ENCODE assay signal across 8 cellular contexts in genomic region chr3:14439501-14440167, GRCh38. TPM values are rescaled to one million over a fixed set of nuclear protein-coding genes. Genes with fewer than 3 reads are reported as not detected.
DNase-seq lines count a peak whose midpoint lies in the region; ATAC-seq, FAIRE-seq and TF ChIP-seq lines count a peak whose summit lies in the region.

No MANE protein-coding gene starts in this region.

- H3K27ac Mint-ChIP-seq in progenitor cell of endocrine pancreas, result peak overlapping the region; percentile 31

- H3K27me3 Mint-ChIP-seq in progenitor cell of endocrine pancreas, result no peaks in the 10 kb centered on the region

- H3K27me3 ChIP-seq in HL-60 (ENCODE audit: insufficient read depth, poor library complexity, severe bottlenecking), result no peaks in the 10 kb centered on the region

- DNase-seq in HL-60 (ENCODE audit: low read depth in 1 of 2, low spot score in 1 of 2) (peak; percentile 63 to 91), NCI-H748 treated with DMSO at 0.1 percent for 48 hours (lab: John Stamatoyannopoulos, UW) (peak; percentile 78), dermis microvascular lymphatic vessel endothelial cell (ENCODE audit: low read depth in 2 of 2) (peak; percentile 45 to 87), progenitor cell of endocrine pancreas (ENCODE audit: low spot score, unreplicated experiment) (no peak), GM19239 (ENCODE audit: insufficient read length, low spot score) (no peak), SW480 (ENCODE audit: low spot score) (no peak)
- DNase-seq in activated CD8-positive, alpha-beta memory T cell treated with anti-CD3 and anti-CD28 coated beads for 24 hours, result no peak

- H3K4me3 ChIP-seq in HL-60 (replicated peaks; ENCODE audit: insufficient read depth, low read length), result no peak overlapping the region

- FAIRE-seq in GM19239 (lab: Jason Lieb, UNC), result no peak

- peaks cover 3% of the 10 kb centered on the region for H3K4me1 Mint-ChIP-seq in progenitor cell of endocrine pancreas (ENCODE audit: low read depth)

- ATAC-seq in HG03354 (IDR thresholded peaks at IDR 0.05; ENCODE audit: poor library complexity, severe bottlenecking, unreplicated experiment), result no peak

- H3K27ac ChIP-seq in HL-60 (replicated peaks), result peak overlapping the region; percentile 23; the same call in 1 of the 2 replicates

- H3K36me3 Mint-ChIP-seq in progenitor cell of endocrine pancreas (ENCODE audit: insufficient read depth), result peaks cover 6% of the 10 kb centered on the region

- H3K9me3 Mint-ChIP-seq in progenitor cell of endocrine pancreas (ENCODE audit: low read depth), result no peaks in the 10 kb centered on the region

- no peak for TF ChIP-seq CTCF in HL-60 (IDR thresholded peaks at IDR 0.05; ENCODE audit: insufficient read depth, low read length)
- no peak for TF ChIP-seq CTCF in progenitor cell of endocrine pancreas (IDR thresholded peaks at IDR 0.05; ENCODE audit: unreplicated experiment)

- no peak overlapping the region for H3K4me3 Mint-ChIP-seq in progenitor cell of endocrine pancreas (ENCODE audit: low read depth)

RNA-seq across cellular contexts. Expression of gene SLC6A6, which starts 37.2 kb away (rescaled TPM):
- total RNA-seq in dermis microvascular lymphatic vessel endothelial cell (7.1 and 8.9 TPM in 2 replicates), progenitor cell of endocrine pancreas (23.8 and 28.1 TPM in 2 replicates)

Comparison
In these comparisons a context has a peak if more than half of its experiments do, and no peak if none do; other contexts are left out.
1. DNase-seq: peak in HL-60 (2 of 2), NCI-H748 treated with DMSO at 0.1 percent for 48 hours (single experiment) and dermis microvascular lymphatic vessel endothelial cell (2 of 2); none in progenitor cell of endocrine pancreas (single experiment), activated CD8-positive, alpha-beta memory T cell treated with anti-CD3 and anti-CD28 coated beads for 24 hours (single experiment), GM19239 (single experiment) and SW480 (single experiment).